Comparison of ENCODE assay signal across 8 cellular contexts in genomic region chr17:59845595-59846390, GRCh38. TPM values are rescaled to one million over a fixed set of nuclear protein-coding genes. Genes with fewer than 3 reads are reported as not detected.
DNase-seq lines count a peak whose midpoint lies in the region; ATAC-seq and TF ChIP-seq lines count a peak whose summit lies in the region.

No MANE protein-coding gene starts in this region.

- TF ChIP-seq CTCF in fibroblast of pulmonary artery (IDR thresholded peaks at IDR 0.05; ENCODE audit: low read length, missing control alignments) (no peak), parathyroid adenoma (IDR thresholded peaks at IDR 0.05) (no peak)

- H3K36me3 Mint-ChIP-seq in activated CD4-positive, alpha-beta memory T cell treated with anti-CD3 and anti-CD28 coated beads for 36 hours, result peaks cover 31% of the 10 kb centered on the region

- DNase-seq in activated CD8-positive, alpha-beta memory T cell treated with anti-CD3 and anti-CD28 coated beads for 24 hours, result peak; percentile 68
- no peak for DNase-seq in activated CD8-positive, alpha-beta memory T cell treated with anti-CD3 and anti-CD28 coated beads, Interleukin-2, amount 50 U/mL, for 48 hours
- DNase-seq in NCI-H2107 (lab: John Stamatoyannopoulos, UW) (peak; percentile 81), fibroblast of pulmonary artery (ENCODE audit: low read depth) (peak; percentile 81)
- peak; percentile 68 for DNase-seq in activated CD4-positive, alpha-beta memory T cell treated with anti-CD3 and anti-CD28 coated beads for 36 hours

- peaks cover 6% of the 10 kb centered on the region for H3K27me3 Mint-ChIP-seq in activated CD4-positive, alpha-beta memory T cell treated with anti-CD3 and anti-CD28 coated beads for 36 hours

- H3K4me1 ChIP-seq in parathyroid adenoma, result peaks cover 7% of the 10 kb centered on the region

- no peaks in the 10 kb centered on the region for H3K79me2 ChIP-seq in parathyroid adenoma

- H2AFZ ChIP-seq in parathyroid adenoma, result no peak overlapping the region

- H3K9ac ChIP-seq in parathyroid adenoma, result no peak overlapping the region

- H3K4me3 ChIP-seq in fibroblast of pulmonary artery (replicated peaks; ENCODE audit: low read depth, low read length), result no peak overlapping the region
- H3K4me3 ChIP-seq in parathyroid adenoma (ENCODE audit: low read depth, low read length), result peak overlapping the region; percentile 9

- peak overlapping the region; percentile 60 for H3K4me3 Mint-ChIP-seq in activated CD4-positive, alpha-beta memory T cell treated with anti-CD3 and anti-CD28 coated beads for 36 hours

- no peaks in the 10 kb centered on the region for H3K9me3 ChIP-seq in parathyroid adenoma (ENCODE audit: control insufficient read depth, low read length)

- H3K27ac ChIP-seq in parathyroid adenoma, result peak overlapping the region; percentile 40

- intact Hi-C loops in activated CD4-positive, alpha-beta memory T cell treated with anti-CD3 and anti-CD28 coated beads for 36 hours (cut with micrococcal nuclease), result loop anchor here (5.0 to 10.0 kb wide), 3 partner anchors 47 to 481 kb away; partner anchors contain the start of genes CLTC, RPS6KB1 and TUBD1

- no peaks in the 10 kb centered on the region for H3K36me3 ChIP-seq in parathyroid adenoma (ENCODE audit: control insufficient read depth, insufficient read depth, low read length)

- ATAC-seq in HG03521 (IDR thresholded peaks at IDR 0.05; ENCODE audit: unreplicated experiment) (no peak), GM21529 (IDR thresholded peaks at IDR 0.05; ENCODE audit: unreplicated experiment) (no peak)

- H3K4me2 ChIP-seq in parathyroid adenoma (ENCODE audit: low read length), result no peak overlapping the region

- POLR2A ChIA-PET in activated CD4-positive, alpha-beta memory T cell treated with anti-CD3 and anti-CD28 coated beads for 36 hours (lab: Charles Lee), result interaction anchor here (0.6 to 27.5 kb wide), 7 partner anchors 7 to 132 kb away, joined by 3 to 1283 read pairs (median 54); no protein-coding TSS in a partner anchor

- H3K4me1 Mint-ChIP-seq in activated CD4-positive, alpha-beta memory T cell treated with anti-CD3 and anti-CD28 coated beads for 36 hours (ENCODE audit: low read depth), result peaks cover 72% of the 10 kb centered on the region

- peak overlapping the region; percentile 100 for H3K27ac Mint-ChIP-seq in activated CD4-positive, alpha-beta memory T cell treated with anti-CD3 and anti-CD28 coated beads for 36 hours

- H3K9me3 Mint-ChIP-seq in activated CD4-positive, alpha-beta memory T cell treated with anti-CD3 and anti-CD28 coated beads for 36 hours, result peaks cover 3% of the 10 kb centered on the region

- H3K27me3 ChIP-seq in parathyroid adenoma (ENCODE audit: control insufficient read depth, insufficient read depth, low read length), result no peaks in the 10 kb centered on the region

- CTCF ChIA-PET in activated CD4-positive, alpha-beta memory T cell treated with anti-CD3 and anti-CD28 coated beads for 36 hours (lab: Charles Lee), result interaction anchor here (1.0 to 5.7 kb wide), 3 partner anchors 16 to 93 kb away, joined by 3 to 58 read pairs (median 5); no protein-coding TSS in a partner anchor

RNA-seq across cellular contexts. Expression of gene TUBD1, which starts 47.0 kb away (rescaled TPM):
- 10 to 100 TPM; 11.0 to 12.7 TPM for total RNA-seq in activated CD4-positive, alpha-beta memory T cell treated with anti-CD3 and anti-CD28 coated beads for 36 hours

RNA-seq across cellular contexts. Expression of gene RPS6KB1, which starts 47.1 kb away (rescaled TPM):
- total RNA-seq in activated CD4-positive, alpha-beta memory T cell treated with anti-CD3 and anti-CD28 coated beads for 36 hours, result 10 to 100 TPM; 41.6 to 44.8 TPM
